ENCODE assay signal across 28 cellular contexts in the genomic region with DNA sequence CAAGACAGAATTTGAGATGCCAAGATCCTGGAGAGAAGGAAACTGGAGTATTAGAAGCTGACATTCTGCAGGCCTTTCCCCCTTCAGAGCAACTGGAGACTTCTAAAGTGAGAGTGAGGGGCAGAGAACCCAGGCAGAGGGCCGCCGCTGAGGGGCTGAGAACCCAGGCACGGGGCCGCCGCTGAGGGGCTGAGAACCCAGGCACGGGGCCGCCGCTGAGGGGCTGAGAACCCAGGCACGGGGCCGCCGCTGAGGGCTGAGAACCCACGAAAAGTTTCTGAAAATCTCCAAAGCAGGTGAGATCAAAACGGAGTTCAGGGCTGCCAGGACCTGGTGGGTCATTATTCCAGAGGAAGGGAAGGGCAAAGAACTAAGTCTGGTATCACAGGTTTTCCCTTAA.
"Had no signal": no experiment of that assay in that cellular context is flagged by ENCODE, and none has a peak within 500 bp of the region (broad histone marks: within the 10 kb centered on the region; RNA-seq: fewer than 3 reads in every experiment).

No MANE protein-coding gene starts in this region.

- H3K4me3 ChIP-seq: dorsolateral prefrontal cortex, gastrocnemius medialis, neural progenitor cell, right atrium auricular region, testis, transverse colon had no signal

- H3K36me3 ChIP-seq: neural progenitor cell had no signal

- ATAC-seq: gastrocnemius medialis; naive thymus-derived CD4-positive, alpha-beta T cell; stimulated activated naive CD8-positive, alpha-beta T cell treated with anti-CD3 and anti-CD28 coated beads, Interleukin-15, Interleukin-2, amounts not matched to agents 100 U/mL and 50 U/mL, for 24 hours had no signal

- H3K27ac Mint-ChIP-seq: memory B cell, neural progenitor cell had no signal

- H3K27me3 Mint-ChIP-seq: activated CD4-positive, alpha-beta memory T cell treated with anti-CD3 and anti-CD28 coated beads for 36 hours; activated CD4-positive, alpha-beta T cell treated with anti-CD3 and anti-CD28 coated beads, Interleukin-2, amount 10 ng/mL, durations not matched to agents 24 days and 14 days; activated T-cell treated with anti-CD3 and anti-CD28 coated beads, Interleukin-2, amount 50 U/mL, for 24 hours; central memory CD8-positive, alpha-beta T cell; memory B cell had no signal

- H3K9me3 ChIP-seq: gastrocnemius medialis, right atrium auricular region, testis, transverse colon had no signal

- H3K27me3 ChIP-seq: dorsolateral prefrontal cortex, gastrocnemius medialis, neural progenitor cell, right atrium auricular region, testis, transverse colon had no signal

- H3K9me3 Mint-ChIP-seq: activated CD4-positive, alpha-beta memory T cell treated with anti-CD3 and anti-CD28 coated beads for 36 hours; activated CD4-positive, alpha-beta T cell treated with anti-CD3 and anti-CD28 coated beads, Interleukin-2, amount 10 ng/mL, durations not matched to agents 24 days and 14 days; activated T-cell treated with anti-CD3 and anti-CD28 coated beads, Interleukin-2, amount 50 U/mL, for 24 hours; central memory CD8-positive, alpha-beta T cell; memory B cell; neural progenitor cell; T-helper 1 cell treated with Interleukin-12 subunit alpha and Interleukin-12 subunit beta and Interleukin-4 antibody, amounts not matched to agents 30 μg/mL and 1 μg/mL, for 36 hours had no signal

- H3K4me3 Mint-ChIP-seq: activated CD4-positive, alpha-beta memory T cell treated with anti-CD3 and anti-CD28 coated beads for 36 hours; activated T-cell treated with anti-CD3 and anti-CD28 coated beads, Interleukin-2, amount 50 U/mL, for 24 hours; central memory CD8-positive, alpha-beta T cell; memory B cell; neural progenitor cell had no signal

- H3K36me3 Mint-ChIP-seq: activated CD4-positive, alpha-beta memory T cell treated with anti-CD3 and anti-CD28 coated beads for 36 hours; memory B cell had no signal

- DNase-seq: activated CD4-positive, alpha-beta memory T cell treated with anti-CD3 and anti-CD28 coated beads for 36 hours; activated CD4-positive, alpha-beta T cell treated with anti-CD3 and anti-CD28 coated beads, Interleukin-2, amount 10 ng/mL, durations not matched to agents 24 days and 14 days; activated CD4-positive, CD25-positive, alpha-beta regulatory T cell treated with anti-CD3 and anti-CD28 coated beads, Interleukin-2, amount 50 U/mL, for 72 hours; activated CD8-positive, alpha-beta memory T cell treated with anti-CD3 and anti-CD28 coated beads, Interleukin-2, amount 50 U/mL, for 48 hours; activated naive CD4-positive, alpha-beta T cell treated with anti-CD3 and anti-CD28 coated beads, Interleukin-2, amount 50 U/mL, for 16 hours; activated T-cell treated with anti-CD3 and anti-CD28 coated beads, Interleukin-2, amount 50 U/mL, for 24 hours; amniotic stem cell; dorsolateral prefrontal cortex; effector memory CD4-positive, alpha-beta T cell; erythroblast; gastrocnemius medialis; glutamatergic neuron; islet precursor cell; midbrain; naive thymus-derived CD4-positive, alpha-beta T cell; occipital lobe; stimulated activated naive CD8-positive, alpha-beta T cell treated with anti-CD3 and anti-CD28 coated beads, Interleukin-15, Interleukin-2, amounts not matched to agents 100 U/mL and 50 U/mL, for 24 hours; SW 1271; T1000; testis; transverse colon; WERI-Rb-1 had no signal

- H3K4me1 Mint-ChIP-seq: neural progenitor cell had no signal

- H3K27ac ChIP-seq: gastrocnemius medialis, neural progenitor cell, parathyroid adenoma, right atrium auricular region, testis, transverse colon, WERI-Rb-1 had no signal

- H3K4me1 ChIP-seq: gastrocnemius medialis, parathyroid adenoma, right atrium auricular region, testis, transverse colon had no signal
